ENCODE assay signal across 1 cellular context in the genomic region with DNA sequence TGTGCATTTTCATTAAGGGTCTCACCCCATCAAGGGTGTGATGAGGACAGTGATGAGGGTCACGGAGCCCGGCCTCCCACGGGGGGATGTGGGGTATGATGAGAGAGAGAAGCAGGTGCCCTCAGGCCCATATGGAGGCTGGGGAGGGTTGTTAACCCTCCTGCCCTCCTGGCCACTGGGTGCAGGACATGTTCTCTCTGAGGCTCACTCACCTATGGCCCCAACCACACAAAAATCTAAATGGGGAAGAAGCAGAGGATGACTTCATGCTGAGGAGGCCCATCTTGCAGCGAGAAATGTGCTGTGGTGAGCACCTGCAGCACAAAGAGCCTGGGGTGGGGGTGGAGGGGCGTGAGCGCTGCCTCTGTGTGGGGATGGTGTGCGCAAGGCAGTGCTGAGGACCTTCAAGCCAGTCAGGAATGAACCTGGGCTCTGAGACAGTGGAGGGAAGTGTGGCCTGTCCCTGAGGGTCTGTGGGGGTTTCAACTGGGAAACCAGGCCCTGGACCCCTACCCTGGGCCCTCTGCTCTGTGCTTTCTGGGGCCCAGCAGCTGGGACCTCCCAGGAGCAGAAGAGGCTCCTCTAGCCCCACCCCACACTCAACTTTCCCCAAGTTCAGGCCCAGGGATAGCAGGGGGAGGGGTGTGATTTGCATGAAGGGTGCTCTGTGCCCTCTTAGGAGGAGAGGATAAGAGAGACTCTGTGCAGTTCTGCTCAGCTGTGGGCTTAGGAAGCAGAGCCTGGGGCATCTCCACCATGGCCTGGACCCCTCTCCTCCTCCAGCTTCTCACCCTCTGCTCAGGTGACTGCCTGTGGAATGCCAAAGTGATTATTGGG.
TF ChIP-seq lines count a peak whose summit lies in the region.

No MANE protein-coding gene starts in this region.

TF ChIP-seq in IMR-90, 13 proteins besides CTCF, POLR2A, EP300 and RAD21:
- no peak for TF ChIP-seq BHLHE40 (IDR thresholded peaks at IDR 0.05; ENCODE audit: low read depth, low read length)
- TF ChIP-seq CHD1 (IDR thresholded peaks at IDR 0.05; ENCODE audit: low read depth, low read length) = no peak
- TF ChIP-seq SMC3 (IDR thresholded peaks at IDR 0.05; ENCODE audit: low read depth, low read length) = no peak
- TF ChIP-seq, protein P1, sequence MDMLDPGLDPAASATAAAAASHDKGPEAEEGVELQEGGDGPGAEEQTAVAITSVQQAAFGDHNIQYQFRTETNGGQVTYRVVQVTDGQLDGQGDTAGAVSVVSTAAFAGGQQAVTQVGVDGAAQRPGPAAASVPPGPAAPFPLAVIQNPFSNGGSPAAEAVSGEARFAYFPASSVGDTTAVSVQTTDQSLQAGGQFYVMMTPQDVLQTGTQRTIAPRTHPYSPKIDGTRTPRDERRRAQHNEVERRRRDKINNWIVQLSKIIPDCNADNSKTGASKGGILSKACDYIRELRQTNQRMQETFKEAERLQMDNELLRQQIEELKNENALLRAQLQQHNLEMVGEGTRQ (IDR thresholded peaks at IDR 0.05; ENCODE audit: low read depth, low read length) = no peak
- TF ChIP-seq NFE2L2 (IDR thresholded peaks at IDR 0.05; ENCODE audit: low read depth, low read length) = no peak
- no peak for TF ChIP-seq CEBPB (IDR thresholded peaks at IDR 0.05; ENCODE audit: low read depth, low read length)
- TF ChIP-seq MXI1 (IDR thresholded peaks at IDR 0.05; ENCODE audit: borderline replicate concordance, low read depth, low read length) = no peak
- TF ChIP-seq RFX5 (IDR thresholded peaks at IDR 0.05; ENCODE audit: low read depth, low read length) = no peak
- TF ChIP-seq MAZ (IDR thresholded peaks at IDR 0.05; ENCODE audit: borderline replicate concordance, low read depth, low read length) = no peak
- no peak for TF ChIP-seq RCOR1 (IDR thresholded peaks at IDR 0.05; ENCODE audit: insufficient replicate concordance, low read length)
- TF ChIP-seq MAFK (IDR thresholded peaks at IDR 0.05; ENCODE audit: low read depth, low read length) = no peak
- no peak for TF ChIP-seq FOS (IDR thresholded peaks at IDR 0.05; ENCODE audit: low read depth, low read length)
- TF ChIP-seq ELK1 (IDR thresholded peaks at IDR 0.05; ENCODE audit: borderline replicate concordance, low read depth, low read length) = no peak
